11 cellular contexts compared by ENCODE assay signal in the genomic region with DNA sequence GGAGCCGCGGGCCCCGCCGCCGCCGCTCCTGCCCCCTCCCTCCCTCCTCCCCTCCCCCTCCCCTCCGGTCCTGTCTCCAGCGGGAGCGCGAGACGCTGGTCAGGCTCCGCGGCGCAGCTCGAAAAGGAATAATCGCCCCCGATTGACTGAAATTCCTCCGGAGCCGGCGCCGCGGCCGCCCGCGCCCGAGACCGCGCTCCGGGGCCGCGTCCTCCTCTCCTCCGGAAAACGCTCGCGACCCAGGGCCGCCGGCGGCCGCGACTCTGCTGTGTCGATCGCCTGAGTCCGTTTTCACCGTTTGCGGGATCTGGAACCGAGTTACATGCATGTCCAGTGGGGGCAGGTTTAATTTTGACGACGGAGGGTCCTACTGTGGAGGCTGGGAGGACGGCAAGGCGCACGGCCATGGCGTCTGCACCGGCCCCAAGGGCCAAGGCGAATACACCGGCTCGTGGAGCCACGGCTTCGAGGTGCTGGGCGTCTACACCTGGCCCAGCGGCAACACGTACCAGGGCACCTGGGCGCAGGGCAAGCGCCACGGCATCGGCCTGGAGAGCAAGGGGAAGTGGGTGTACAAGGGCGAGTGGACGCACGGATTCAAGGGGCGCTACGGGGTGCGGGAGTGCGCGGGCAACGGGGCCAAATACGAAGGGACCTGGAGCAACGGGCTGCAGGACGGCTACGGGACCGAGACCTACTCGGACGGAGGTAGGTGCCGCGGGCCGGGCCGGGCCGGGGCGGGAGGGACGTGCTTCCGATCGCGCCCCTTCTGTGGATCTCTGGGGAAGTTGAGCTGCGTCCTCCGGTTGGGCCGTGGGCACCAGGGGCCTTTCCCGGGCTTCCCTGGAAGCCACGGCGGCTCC. TPM values are rescaled to one million over a fixed set of nuclear protein-coding genes. Genes with fewer than 3 reads are reported as not detected.
DNase-seq lines count a peak whose midpoint lies in the region; ATAC-seq, FAIRE-seq and TF ChIP-seq lines count a peak whose summit lies in the region.
"Had no signal": no experiment of that assay in that cellular context is flagged by ENCODE, and none has a peak within 500 bp of the region (broad histone marks: within the 10 kb centered on the region; RNA-seq: fewer than 3 reads in every experiment).

No MANE protein-coding gene starts in this region.

- H3K27me3 Mint-ChIP-seq in astrocyte (ENCODE audit: low read depth, unreplicated experiment) (peaks cover 42% of the 10 kb centered on the region), mesothelial cell of epicardium (ENCODE audit: low read depth) (peaks cover 50% of the 10 kb centered on the region), CD14-positive monocyte (ENCODE audit: low read depth in 3 of 3) (peaks cover 69 to 76% (median 73%) of the 10 kb centered on the region in 3 donors)

- FAIRE-seq in astrocyte (lab: Jason Lieb, UNC) (no peak), GM19239 (lab: Jason Lieb, UNC) (no peak)
- FAIRE-seq: colon had no signal

- no peak overlapping the region for H3K9ac ChIP-seq in BLaER1 treated with 17β-estradiol and CSF1 and Interleukin-3, amounts not matched to agents 10 nM and 100 nM
- H3K9ac ChIP-seq in astrocyte (ENCODE audit: low read length): no peak overlapping the region

- no peaks in the 10 kb centered on the region for H3K36me3 ChIP-seq in BLaER1 treated with 17β-estradiol and CSF1 and Interleukin-3, amounts not matched to agents 10 nM and 100 nM
- H3K36me3 ChIP-seq in astrocyte (ENCODE audit: insufficient read depth, low read length): no peaks in the 10 kb centered on the region
- H3K36me3 ChIP-seq: left lung had no signal

- H3K4me3 Mint-ChIP-seq in astrocyte (ENCODE audit: unreplicated experiment): peak overlapping the region; percentile 90
- peak overlapping the region; percentile 86 for H3K4me3 Mint-ChIP-seq in mesothelial cell of epicardium
- peak overlapping the region in 1 of 2 donors; percentile 86 for H3K4me3 Mint-ChIP-seq in CD14-positive monocyte

- in situ Hi-C loops in G401 (cut with HindIII; ENCODE audit: low sequenced_read_pairs): no loop called here

- intact Hi-C loops in CD14-positive monocyte (cut with micrococcal nuclease): no loop called here

- H3K27ac Mint-ChIP-seq in astrocyte (ENCODE audit: unreplicated experiment) (peak overlapping the region; percentile 18), mesothelial cell of epicardium (peak overlapping the region; percentile 19), CD14-positive monocyte (no peak overlapping the region)

- H3K4me3 ChIP-seq in BLaER1 treated with 17β-estradiol and CSF1 and Interleukin-3, amounts not matched to agents 10 nM and 100 nM: peak overlapping the region in 9 of 10 experiments; percentile 28 to 64 (median 49); a peak in 16 of 20 replicates
- H3K4me3 ChIP-seq in astrocyte (ENCODE audit: insufficient read depth, low read depth, low read length): no peak overlapping the region
- H3K4me3 ChIP-seq: left lung had no signal

- ATAC-seq in GM21576 (IDR thresholded peaks at IDR 0.05; ENCODE audit: unreplicated experiment): no peak
- ATAC-seq: left lung had no signal

- H3K4me2 ChIP-seq in BLaER1 treated with 17β-estradiol and CSF1 and Interleukin-3, amounts not matched to agents 10 nM and 100 nM: peak overlapping the region; percentile 51 to 76 (median 59)
- peak overlapping the region; percentile 59 for H3K4me2 ChIP-seq in astrocyte (ENCODE audit: low read length)

- no peaks in the 10 kb centered on the region for H3K4me1 Mint-ChIP-seq in astrocyte (ENCODE audit: low read depth, unreplicated experiment)
- H3K4me1 Mint-ChIP-seq in mesothelial cell of epicardium: peaks cover 15% of the 10 kb centered on the region
- H3K4me1 Mint-ChIP-seq in CD14-positive monocyte: peaks cover 4% of the 10 kb centered on the region

- H3K36me3 Mint-ChIP-seq in astrocyte (ENCODE audit: low read depth, unreplicated experiment) (peaks cover 6% of the 10 kb centered on the region), mesothelial cell of epicardium (no peaks in the 10 kb centered on the region), CD14-positive monocyte (peaks cover 3% of the 10 kb centered on the region in 2 donors)

- no peaks in the 10 kb centered on the region for H3K79me2 ChIP-seq in astrocyte (ENCODE audit: insufficient read depth, low read length)

- DNase-seq in G401 (ENCODE audit: low spot score): peak; percentile 46
- no peak for DNase-seq in astrocyte (ENCODE audit: low read depth)
- DNase-seq in mesothelial cell of epicardium (ENCODE audit: low spot score in 2 of 2, unreplicated experiment in 2 of 2): peak in 1 of 2 experiments; percentile 61
- no peak for DNase-seq in NOMO-1 treated with dmso at 0.1 percent for 144 hours (lab: John Stamatoyannopoulos, UW; ENCODE audit: unreplicated experiment)
- DNase-seq in CD14-positive monocyte (ENCODE audit: low spot score): no peak
- no peak for DNase-seq in GM19239 (ENCODE audit: insufficient read length, low spot score)
- DNase-seq: NCI-H2029 treated with DMSO at 0.1 percent for 48 hours had no signal

- H4K20me1 ChIP-seq in BLaER1 treated with 17β-estradiol and CSF1 and Interleukin-3, amounts not matched to agents 10 nM and 100 nM: peaks cover 0 to 67% (median 39%) of the 10 kb centered on the region in 11 experiments; a peak in 17 of 22 replicates
- no peaks in the 10 kb centered on the region for H4K20me1 ChIP-seq in astrocyte (ENCODE audit: insufficient read depth, low read length)

- H2AFZ ChIP-seq in astrocyte (ENCODE audit: low read depth, low read length): no peak overlapping the region

- peaks cover 2% of the 10 kb centered on the region for H3K9me3 Mint-ChIP-seq in astrocyte (ENCODE audit: unreplicated experiment)
- no peaks in the 10 kb centered on the region for H3K9me3 Mint-ChIP-seq in mesothelial cell of epicardium
- H3K9me3 Mint-ChIP-seq in CD14-positive monocyte: peaks cover 0 to 18% (median 14%) of the 10 kb centered on the region in 7 donors

- peaks cover 94 to 99% (median 98%) of the 10 kb centered on the region in 11 experiments for H3K27me3 ChIP-seq in BLaER1 treated with 17β-estradiol and CSF1 and Interleukin-3, amounts not matched to agents 10 nM and 100 nM
- peaks cover 79% of the 10 kb centered on the region for H3K27me3 ChIP-seq in astrocyte (ENCODE audit: insufficient read depth, low read length)

- no peak overlapping the region for H3K27ac ChIP-seq in BLaER1 treated with 17β-estradiol and CSF1 and Interleukin-3, amounts not matched to agents 10 nM and 100 nM
- no peak overlapping the region for H3K27ac ChIP-seq in astrocyte (ENCODE audit: low read depth, low read length)
- H3K27ac ChIP-seq: left lung had no signal

- TF ChIP-seq CTCF in astrocyte (IDR thresholded peaks at IDR 0.05; ENCODE audit: insufficient read depth, low read depth, low read length) (no peak), mesothelial cell of epicardium (IDR thresholded peaks at IDR 0.05; ENCODE audit: unreplicated experiment) (no peak), CD14-positive monocyte (IDR thresholded peaks at IDR 0.05) (no peak)

- H3K4me1 ChIP-seq in BLaER1 treated with 17β-estradiol and CSF1 and Interleukin-3, amounts not matched to agents 10 nM and 100 nM: peaks cover 0 to 16% (median 10%) of the 10 kb centered on the region in 10 experiments; a peak in 14 of 20 replicates
- no peaks in the 10 kb centered on the region for H3K4me1 ChIP-seq in astrocyte (ENCODE audit: insufficient read depth, low read length)

- H3K9me3 ChIP-seq in BLaER1 treated with 17β-estradiol and CSF1 and Interleukin-3, amounts not matched to agents 10 nM and 100 nM (replicated peaks in 1 of 11): peaks cover 0 to 12% (median 4%) of the 10 kb centered on the region in 11 experiments; a peak in 5 of 22 replicates
- peaks cover 3% of the 10 kb centered on the region for H3K9me3 ChIP-seq in astrocyte (ENCODE audit: insufficient read depth, low read depth, low read length)
- H3K9me3 ChIP-seq: left lung had no signal

RNA-seq across cellular contexts. Expression of gene JPH3, which starts 0.7 kb away (rescaled TPM):
- 22.1 and 30.0 TPM in 2 replicates for total RNA-seq in G401 (2014; rRNA removed; shearing (Covaris generic))
- total RNA-seq in astrocyte: 8.6 and 9.3 TPM in 2 replicates
- 15.1 to 16.8 TPM (median 15.4 TPM) in 3 replicates for total RNA-seq in mesothelial cell of epicardium
- polyA plus RNA-seq in CD14-positive monocyte: not detected

Comparison
In these comparisons a context has a peak if more than half of its experiments do, and no peak if none do; other contexts are left out.
1. H3K27ac Mint-ChIP-seq: peak in astrocyte (single experiment) and mesothelial cell of epicardium (single experiment); none in CD14-positive monocyte (0 of 7).